16 cellular contexts compared by ENCODE assay signal in the genomic region with DNA sequence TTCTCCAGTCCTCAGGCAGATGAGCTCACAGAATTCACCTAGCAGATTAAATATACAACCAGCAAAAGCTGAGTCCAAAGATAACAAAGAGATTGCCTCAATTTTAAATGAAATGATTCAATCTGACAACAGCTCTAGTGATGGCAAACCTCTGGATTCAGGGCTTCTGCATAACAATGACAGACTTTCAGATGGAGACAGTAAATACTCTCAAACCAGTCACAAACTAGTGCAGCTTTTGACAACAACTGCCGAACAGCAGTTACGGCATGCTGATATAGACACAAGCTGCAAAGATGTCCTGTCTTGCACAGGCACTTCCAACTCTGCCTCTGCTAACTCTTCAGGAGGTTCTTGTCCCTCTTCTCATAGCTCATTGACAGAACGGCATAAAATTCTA.
DNase-seq lines count a peak whose midpoint lies in the region; ATAC-seq and TF ChIP-seq lines count a peak whose summit lies in the region.
"Had no signal": no experiment of that assay in that cellular context is flagged by ENCODE, and none has a peak within 500 bp of the region (broad histone marks: within the 10 kb centered on the region; RNA-seq: fewer than 3 reads in every experiment).

No MANE protein-coding gene starts in this region.

- H3K4me3 ChIP-seq in mammary epithelial cell (replicated peaks in 1 of 3; ENCODE audit: insufficient read depth in 1 of 3, low read depth in 2 of 3, low read length in 3 of 3) (no peak overlapping the region), breast epithelium (no peak overlapping the region), IMR-90 (ENCODE audit: insufficient read depth, low read depth, low read length) (no peak overlapping the region), smooth muscle cell (no peak overlapping the region)
- H3K4me3 ChIP-seq: BLaER1 treated with 17β-estradiol and CSF1 and Interleukin-3, amounts not matched to agents 10 nM and 100 nM; GM23248 had no signal

- H2BK5ac ChIP-seq in IMR-90 (ENCODE audit: low read depth, low read length, poor library complexity, severe bottlenecking) = no peak overlapping the region

- no peak for ATAC-seq in IMR-90 (ENCODE audit: low read depth)

- CTCF ChIA-PET in mammary epithelial cell (lab: Charles Lee; ENCODE audit: low non-redundant PET) (no interaction called here), IMR-90 (lab: Yijun Ruan, JAX) (no interaction called here)

- H3K18ac ChIP-seq in IMR-90 (ENCODE audit: low read depth, low read length) = no peak overlapping the region

- TF ChIP-seq CTCF in mammary epithelial cell (conservative IDR thresholded peaks at IDR 0.05 in 1 of 2, IDR thresholded peaks at IDR 0.05 in 1 of 2; ENCODE audit: extremely low read depth in 1 of 2, insufficient read depth in 1 of 2, low read depth in 1 of 2, low read length in 2 of 2) (no peak), breast epithelium (IDR thresholded peaks at IDR 0.05) (no peak), IMR-90 (conservative IDR thresholded peaks at IDR 0.05; ENCODE audit: low read depth, low read length) (no peak), smooth muscle cell (IDR thresholded peaks at IDR 0.05; ENCODE audit: borderline replicate concordance, insufficient read depth, poor library complexity, severe bottlenecking) (no peak)

- TF ChIP-seq RAD21 in IMR-90 (IDR thresholded peaks at IDR 0.05; ENCODE audit: low read length) = no peak

- H4K8ac ChIP-seq in IMR-90 (ENCODE audit: low read depth in 2 of 2, low read length in 2 of 2) = no peak overlapping the region

- H4K20me1 ChIP-seq in mammary epithelial cell (ENCODE audit: insufficient read depth, low read length) (no peaks in the 10 kb centered on the region), IMR-90 (ENCODE audit: insufficient read depth, low read length) (peaks cover 3% of the 10 kb centered on the region; the same call in 1 of the 2 replicates), smooth muscle cell (ENCODE audit: low read depth) (no peaks in the 10 kb centered on the region)

- H3K36me3 ChIP-seq in mammary epithelial cell (ENCODE audit: insufficient read depth, low read length) = no peaks in the 10 kb centered on the region
- no peaks in the 10 kb centered on the region for H3K36me3 ChIP-seq in breast epithelium
- peaks cover 7% of the 10 kb centered on the region; the same call in 1 of the 2 replicates for H3K36me3 ChIP-seq in IMR-90 (ENCODE audit: control insufficient read depth, insufficient read depth, low read length)
- peaks cover 9% of the 10 kb centered on the region for H3K36me3 ChIP-seq in smooth muscle cell (ENCODE audit: low read depth)

- in situ Hi-C loops in mammary epithelial cell (cut with MboI; ENCODE audit: low sequenced_read_pairs in 2 of 2) = no loop called here
- in situ Hi-C loops in IMR-90 (cut with MboI; ENCODE audit: low sequenced_read_pairs) = no loop called here

- peaks cover 8% of the 10 kb centered on the region for H3F3A ChIP-seq in smooth muscle cell (ENCODE audit: low read depth)

- intact Hi-C loops in mammary epithelial cell (cut with micrococcal nuclease) = no loop called here
- intact Hi-C loops in breast epithelium (cut with DNase I; ENCODE audit: low total_unique reads) = no loop called here
- intact Hi-C loops in IMR-90 (cut with micrococcal nuclease) = no loop called here

- H3K4me2 ChIP-seq in mammary epithelial cell (ENCODE audit: insufficient read depth, low read depth, low read length) (no peak overlapping the region), IMR-90 (ENCODE audit: low read depth, low read length) (no peak overlapping the region), smooth muscle cell (no peak overlapping the region)
- H3K4me2 ChIP-seq: BLaER1 treated with 17β-estradiol and CSF1 and Interleukin-3, amounts not matched to agents 10 nM and 100 nM had no signal

- no peak overlapping the region for H4K5ac ChIP-seq in IMR-90 (ENCODE audit: low read depth, low read length)

- H3K4ac ChIP-seq in IMR-90 (ENCODE audit: low read depth, low read length) = no peak overlapping the region

- H2AK9ac ChIP-seq in IMR-90 (replicated peaks; ENCODE audit: low read depth, low read length, poor library complexity) = no peak overlapping the region

- H2BK20ac ChIP-seq in IMR-90 (ENCODE audit: low read depth, low read length) = no peak overlapping the region

- POLR2A ChIA-PET in IMR-90 (lab: Charles Lee; ENCODE audit: unreplicated experiment) = no interaction called here

- H3K27ac ChIP-seq in mammary epithelial cell (ENCODE audit: insufficient read depth, low read depth, low read length) = no peak overlapping the region
- H3K27ac ChIP-seq in breast epithelium = no peak overlapping the region
- no peak overlapping the region for H3K27ac ChIP-seq in IMR-90 (ENCODE audit: insufficient read depth, low read length)
- peak overlapping the region; percentile 94 for H3K27ac ChIP-seq in smooth muscle cell (ENCODE audit: low read depth)
- H3K27ac ChIP-seq: BLaER1 treated with 17β-estradiol and CSF1 and Interleukin-3, amounts not matched to agents 10 nM and 100 nM; GM23248 had no signal

- H3K27me3 ChIP-seq in mammary epithelial cell (ENCODE audit: insufficient read depth, low read length) (no peaks in the 10 kb centered on the region), breast epithelium (no peaks in the 10 kb centered on the region), IMR-90 (ENCODE audit: control insufficient read depth, insufficient read depth, low read length) (no peaks in the 10 kb centered on the region), smooth muscle cell (ENCODE audit: low read depth) (no peaks in the 10 kb centered on the region)
- H3K27me3 ChIP-seq: BLaER1 treated with 17β-estradiol and CSF1 and Interleukin-3, amounts not matched to agents 10 nM and 100 nM had no signal

- no peaks in the 10 kb centered on the region for H3K79me2 ChIP-seq in mammary epithelial cell (ENCODE audit: insufficient read depth, low read length)
- H3K79me2 ChIP-seq in smooth muscle cell (ENCODE audit: low read depth) = no peaks in the 10 kb centered on the region

- BruUV-seq in mammary epithelial cell (replicated peaks; lab: Mats Ljungman, UMichigan) (TSS peak; percentile 60), IMR-90 (replicated peaks; lab: Mats Ljungman, UMichigan) (TSS peak; percentile 95)

- 96% methylated on average over 3 of the region's 3 CpGs for WGBS in mammary epithelial cell (ENCODE audit: low coverage, missing lambda C conversion rate)
- WGBS in IMR-90 (ENCODE audit: extremely low coverage in 2 of 2, insufficient read length in 1 of 2), 2 experiments = no CpG with 5 or more reads among the region's 3 CpGs
- 92% methylated on average over 3 of the region's 3 CpGs for WGBS in smooth muscle cell (ENCODE audit: low lambda C conversion rate)

- H3K4me1 ChIP-seq in mammary epithelial cell (ENCODE audit: insufficient read depth, low read length) = no peaks in the 10 kb centered on the region
- no peaks in the 10 kb centered on the region for H3K4me1 ChIP-seq in breast epithelium
- H3K4me1 ChIP-seq in IMR-90 (ENCODE audit: control insufficient read depth, insufficient read depth, low read length) = peaks cover 6% of the 10 kb centered on the region; the same call in 1 of the 2 replicates
- peaks cover 15% of the 10 kb centered on the region for H3K4me1 ChIP-seq in smooth muscle cell (ENCODE audit: low read depth)
- H3K4me1 ChIP-seq: BLaER1 treated with 17β-estradiol and CSF1 and Interleukin-3, amounts not matched to agents 10 nM and 100 nM had no signal

- no peak overlapping the region for H4K91ac ChIP-seq in IMR-90 (ENCODE audit: insufficient read depth, low read depth, low read length)

- no peak overlapping the region for H2AK5ac ChIP-seq in IMR-90 (ENCODE audit: low read depth, low read length)

- dilution Hi-C loops in mammary epithelial cell (cut with HindIII; ENCODE audit: low sequenced_read_pairs) (no loop called here), IMR-90 (cut with HindIII; ENCODE audit: low sequenced_read_pairs, unreplicated experiment) (no loop called here)

- no peak overlapping the region for H3K9ac ChIP-seq in mammary epithelial cell (ENCODE audit: insufficient read depth, low read length)
- H3K9ac ChIP-seq in IMR-90 (ENCODE audit: low read depth, low read length) = no peak overlapping the region
- no peak overlapping the region for H3K9ac ChIP-seq in smooth muscle cell (ENCODE audit: low read depth)
- H3K9ac ChIP-seq: BLaER1 treated with 17β-estradiol and CSF1 and Interleukin-3, amounts not matched to agents 10 nM and 100 nM; GM23248 had no signal

- TF ChIP-seq POLR2A in breast epithelium (IDR thresholded peaks at IDR 0.05) (no peak), IMR-90 (IDR thresholded peaks at IDR 0.05; ENCODE audit: low read depth, low read length) (no peak)

- H3K14ac ChIP-seq in IMR-90 (replicated peaks; ENCODE audit: low read depth, low read length) = no peak overlapping the region

- H2BK15ac ChIP-seq in IMR-90 (ENCODE audit: low read depth, low read length) = no peak overlapping the region

- H3K9me3 ChIP-seq in mammary epithelial cell (replicated peaks; ENCODE audit: insufficient read depth, low read length) (no peaks in the 10 kb centered on the region), breast epithelium (no peaks in the 10 kb centered on the region), IMR-90 (ENCODE audit: control insufficient read depth, insufficient read depth, low read length) (no peaks in the 10 kb centered on the region), smooth muscle cell (replicated peaks; ENCODE audit: low read depth) (no peaks in the 10 kb centered on the region)
- H3K9me3 ChIP-seq: BLaER1 treated with 17β-estradiol and CSF1 and Interleukin-3, amounts not matched to agents 10 nM and 100 nM had no signal

- H3K79me1 ChIP-seq in IMR-90 (ENCODE audit: low read depth in 1 of 2, low read length in 2 of 2) = no peaks in the 10 kb centered on the region

- no peak overlapping the region for H3K56ac ChIP-seq in IMR-90 (ENCODE audit: extremely low read depth, insufficient read depth, low read length)

- no peak overlapping the region for H2BK120ac ChIP-seq in IMR-90 (ENCODE audit: low read depth, low read length)

- H2AFZ ChIP-seq in mammary epithelial cell (ENCODE audit: low read depth, low read length) (no peak overlapping the region), IMR-90 (replicated peaks; ENCODE audit: low read length, poor library complexity) (no peak overlapping the region), smooth muscle cell (ENCODE audit: low read depth) (no peak overlapping the region)
- H2AFZ ChIP-seq: GM23248 had no signal

- 0 out of 2 replicates have a peak, but pooled peaks cover 2% of the 10 kb centered on the region for H3K9me1 ChIP-seq in IMR-90 (ENCODE audit: insufficient read depth, low read length)

- no peak for DNase-seq in mammary epithelial cell
- no peak for DNase-seq in breast epithelium (ENCODE audit: low spot score in 2 of 2)
- no peak for DNase-seq in IMR-90
- peak; percentile 58 for DNase-seq in globus pallidus (ENCODE audit: low spot score)
- no peak for DNase-seq in smooth muscle cell (lab: John Stamatoyannopoulos, UW; ENCODE audit: unreplicated experiment)
- DNase-seq in NCI-H2107 treated with DMSO at 0.1 percent for 48 hours (lab: John Stamatoyannopoulos, UW; ENCODE audit: unreplicated experiment) = no peak
- no peak for DNase-seq in stimulated activated CD4-positive, alpha-beta T cell treated with anti-CD3 and anti-CD28 coated beads, Interleukin-2, amount 100 ng/mL, for 24 hours
- DNase-seq in HK-2 (ENCODE audit: unreplicated experiment) = no peak
- DNase-seq: 8988T; AML-193; Calu3; CD4-positive, CD25-positive, alpha-beta regulatory T cell; DMS 273 treated with DMSO at 0.1 percent for 48 hours; GM23248; H9 had no signal

- no peak overlapping the region for H3K23ac ChIP-seq in IMR-90 (ENCODE audit: low read depth, low read length)
